In the genomic region with DNA sequence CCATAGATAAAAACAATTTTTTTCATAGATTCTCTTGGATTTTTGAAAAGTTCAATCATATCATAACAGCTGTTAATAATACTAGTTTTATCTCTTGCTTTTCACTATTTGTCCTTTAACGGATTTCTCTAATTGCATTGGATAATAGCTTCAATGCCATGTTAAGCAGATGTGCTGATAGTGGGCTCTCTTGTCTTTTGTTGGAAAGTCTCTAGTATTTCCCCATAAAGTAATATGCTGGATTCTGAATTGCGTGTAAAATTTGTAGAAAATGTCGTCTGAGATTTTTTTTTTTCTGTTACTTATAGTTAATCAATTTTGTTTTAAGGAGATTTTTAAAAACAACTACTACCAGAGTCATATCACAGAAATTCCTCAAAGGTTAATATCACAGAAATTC, we compare ENCODE assay signal across 8 cellular contexts. TPM values are rescaled to one million over a fixed set of nuclear protein-coding genes. Genes with fewer than 3 reads are reported as not detected.
"Had no signal": no experiment of that assay in that cellular context is flagged by ENCODE, and none has a peak within 500 bp of the region (broad histone marks: within the 10 kb centered on the region; RNA-seq: fewer than 3 reads in every experiment).

No MANE protein-coding gene starts in this region.

- DNase-seq: GDM1, GF-D8 had no signal

- H3K4me3 ChIP-seq: GM12878 had no signal

- FAIRE-seq: GM12878, GM12891, GM12892, GM18507, GM19239 had no signal

- ATAC-seq: GM12878 had no signal

RNA-seq across cellular contexts. Expression of a gene that starts 53.3 kb away (rescaled TPM):
- total RNA-seq: G401 had no signal
